In the genomic region with DNA sequence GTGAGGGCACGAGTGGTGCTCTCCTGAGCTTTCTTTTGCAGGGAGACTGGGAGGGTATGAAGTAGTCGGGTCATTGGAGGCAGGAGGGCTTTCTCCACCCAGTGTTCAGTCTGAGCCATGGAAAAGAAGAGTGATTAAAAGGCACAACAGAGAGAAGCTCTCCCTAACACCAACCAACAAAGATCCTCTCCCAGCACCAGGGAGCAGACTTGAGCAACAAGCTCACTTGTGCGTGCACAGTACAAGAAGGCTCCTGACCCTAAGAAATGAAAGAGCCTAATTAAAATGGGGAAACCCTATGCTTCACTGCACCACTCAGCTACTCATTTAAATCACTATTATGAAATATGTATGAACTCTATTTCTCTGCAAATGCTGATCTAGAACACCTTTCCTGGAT, we compare ENCODE assay signal across 14 cellular contexts.
DNase-seq lines count a peak whose midpoint lies in the region; ATAC-seq lines count a peak whose summit lies in the region.
"Had no signal": no experiment of that assay in that cellular context is flagged by ENCODE, and none has a peak within 500 bp of the region (broad histone marks: within the 10 kb centered on the region; RNA-seq: fewer than 3 reads in every experiment).

No MANE protein-coding gene starts in this region.

- H3K9me3 ChIP-seq in mesenchymal stem cell (ENCODE audit: control insufficient read depth, low read length) = no peaks in the 10 kb centered on the region
- H3K9me3 ChIP-seq: psoas muscle had no signal

- peak; percentile 28 for ATAC-seq in activated T-helper 17 cell treated with anti-CD3 and anti-CD28 coated beads, Interleukin-2, amount 50 U/mL, for 72 hours (replicated peaks)
- ATAC-seq in GM18520 (IDR thresholded peaks at IDR 0.05; ENCODE audit: unreplicated experiment) = no peak
- ATAC-seq: psoas muscle had no signal

- no peak overlapping the region for H2BK15ac ChIP-seq in mesenchymal stem cell (ENCODE audit: low read depth, poor library complexity, severe bottlenecking)

- no peak overlapping the region for H3K23ac ChIP-seq in mesenchymal stem cell (ENCODE audit: low read length in 2 of 2)

- H4K91ac ChIP-seq in mesenchymal stem cell (ENCODE audit: low read length) = no peak overlapping the region

- no peaks in the 10 kb centered on the region for H3K79me1 ChIP-seq in mesenchymal stem cell (replicated peaks; ENCODE audit: low read length, poor library complexity, severe bottlenecking)

- no peaks in the 10 kb centered on the region for H3K4me1 Mint-ChIP-seq in activated T-helper 17 cell treated with anti-CD3 and anti-CD28 coated beads, Interleukin-2, amount 50 U/mL, for 72 hours
- no peaks in the 10 kb centered on the region for H3K4me1 Mint-ChIP-seq in activated CD4-positive, alpha-beta T cell treated with anti-CD3 and anti-CD28 coated beads, Interleukin-2, amount 10 ng/mL, durations not matched to agents 24 days and 14 days

- no peak overlapping the region for H3K4me3 Mint-ChIP-seq in activated T-helper 17 cell treated with anti-CD3 and anti-CD28 coated beads, Interleukin-2, amount 50 U/mL, for 72 hours
- no peak overlapping the region for H3K4me3 Mint-ChIP-seq in activated CD4-positive, alpha-beta T cell treated with anti-CD3 and anti-CD28 coated beads, Interleukin-2, amount 10 ng/mL, durations not matched to agents 24 days and 14 days
- H3K4me3 Mint-ChIP-seq: activated CD4-positive, alpha-beta memory T cell treated with anti-CD3 and anti-CD28 coated beads for 36 hours; T-helper 1 cell treated with Interleukin-12 subunit alpha and Interleukin-12 subunit beta and Interleukin-4 antibody, amounts not matched to agents 30 μg/mL and 1 μg/mL, for 36 hours had no signal

- intact Hi-C loops in activated CD4-positive, alpha-beta T cell treated with anti-CD3 and anti-CD28 coated beads, Interleukin-2, amount 10 ng/mL, durations not matched to agents 24 days and 14 days (cut with micrococcal nuclease) = no loop called here

- no peak overlapping the region for H2AFZ ChIP-seq in mesenchymal stem cell (ENCODE audit: low read depth, low read length)

- no peaks in the 10 kb centered on the region for H3K36me3 ChIP-seq in mesenchymal stem cell (ENCODE audit: control insufficient read depth in 1 of 2, insufficient read depth in 2 of 2, low read depth in 1 of 2, low read length in 2 of 2)

- no peak overlapping the region for H3K27ac ChIP-seq in mesenchymal stem cell (ENCODE audit: low read length, poor library complexity, severe bottlenecking)
- H3K27ac ChIP-seq: psoas muscle had no signal

- no peak overlapping the region for H2BK120ac ChIP-seq in mesenchymal stem cell (ENCODE audit: low read depth, low read length)

- no peak overlapping the region for H3K27ac Mint-ChIP-seq in activated T-helper 17 cell treated with anti-CD3 and anti-CD28 coated beads, Interleukin-2, amount 50 U/mL, for 72 hours
- H3K27ac Mint-ChIP-seq in activated CD4-positive, alpha-beta T cell treated with anti-CD3 and anti-CD28 coated beads, Interleukin-2, amount 10 ng/mL, durations not matched to agents 24 days and 14 days = no peak overlapping the region
- H3K27ac Mint-ChIP-seq: activated CD4-positive, alpha-beta memory T cell treated with anti-CD3 and anti-CD28 coated beads for 36 hours; T-helper 1 cell treated with Interleukin-12 subunit alpha and Interleukin-12 subunit beta and Interleukin-4 antibody, amounts not matched to agents 30 μg/mL and 1 μg/mL, for 36 hours had no signal

- H3K14ac ChIP-seq in mesenchymal stem cell (ENCODE audit: low read length in 2 of 2) = no peak overlapping the region

- WGBS in mesenchymal stem cell = 64% methylated on average over 3 of the region's 3 CpGs

- H3K18ac ChIP-seq in mesenchymal stem cell (ENCODE audit: low read depth in 1 of 2, low read length in 2 of 2) = no peak overlapping the region

- no peak overlapping the region for H3K9ac ChIP-seq in mesenchymal stem cell (ENCODE audit: low read length)

- H3K4ac ChIP-seq in mesenchymal stem cell (ENCODE audit: low read depth in 1 of 2, low read length in 2 of 2) = no peak overlapping the region

- H3K9me3 Mint-ChIP-seq in activated T-helper 17 cell treated with anti-CD3 and anti-CD28 coated beads, Interleukin-2, amount 50 U/mL, for 72 hours = no peaks in the 10 kb centered on the region
- no peaks in the 10 kb centered on the region for H3K9me3 Mint-ChIP-seq in activated CD4-positive, alpha-beta T cell treated with anti-CD3 and anti-CD28 coated beads, Interleukin-2, amount 10 ng/mL, durations not matched to agents 24 days and 14 days
- H3K9me3 Mint-ChIP-seq: activated CD4-positive, alpha-beta memory T cell treated with anti-CD3 and anti-CD28 coated beads for 36 hours; T-helper 1 cell treated with Interleukin-12 subunit alpha and Interleukin-12 subunit beta and Interleukin-4 antibody, amounts not matched to agents 30 μg/mL and 1 μg/mL, for 36 hours had no signal

- H3K4me2 ChIP-seq in mesenchymal stem cell (ENCODE audit: low read length, poor library complexity, severe bottlenecking) = no peak overlapping the region

- peaks cover 13% of the 10 kb centered on the region for H3K27me3 Mint-ChIP-seq in activated T-helper 17 cell treated with anti-CD3 and anti-CD28 coated beads, Interleukin-2, amount 50 U/mL, for 72 hours
- H3K27me3 Mint-ChIP-seq in activated CD4-positive, alpha-beta T cell treated with anti-CD3 and anti-CD28 coated beads, Interleukin-2, amount 10 ng/mL, durations not matched to agents 24 days and 14 days = peaks cover 8% of the 10 kb centered on the region

- H3K36me3 Mint-ChIP-seq in activated T-helper 17 cell treated with anti-CD3 and anti-CD28 coated beads, Interleukin-2, amount 50 U/mL, for 72 hours (ENCODE audit: low read depth) = no peaks in the 10 kb centered on the region
- H3K36me3 Mint-ChIP-seq in activated CD4-positive, alpha-beta T cell treated with anti-CD3 and anti-CD28 coated beads, Interleukin-2, amount 10 ng/mL, durations not matched to agents 24 days and 14 days (ENCODE audit: low read depth) = no peaks in the 10 kb centered on the region
- H3K36me3 Mint-ChIP-seq: activated CD4-positive, alpha-beta memory T cell treated with anti-CD3 and anti-CD28 coated beads for 36 hours had no signal

- DNase-seq in NCI-H82 (lab: John Stamatoyannopoulos, UW) (peak; percentile 46), NCI-H82 treated with DMSO at 0.1 percent for 48 hours (lab: John Stamatoyannopoulos, UW; ENCODE audit: unreplicated experiment) (no peak), Kasumi-1 (lab: John Stamatoyannopoulos, UW) (peak; percentile 8 to 21), mesenchymal stem cell (peak; percentile 7)
- no peak for DNase-seq in stimulated activated CD4-positive, alpha-beta T cell treated with anti-CD3 and anti-CD28 coated beads, Interleukin-12 subunit alpha, Interleukin-12 subunit beta, amount 100 ng/mL, for 4 hours
- no peak for DNase-seq in activated CD4-positive, alpha-beta T cell treated with anti-CD3 and anti-CD28 coated beads, Interleukin-2, amount 10 ng/mL, durations not matched to agents 24 days and 14 days
- DNase-seq: activated CD4-positive, alpha-beta memory T cell treated with anti-CD3 and anti-CD28 coated beads for 36 hours; aorta; NCI-H2081; psoas muscle; trophoblast cell had no signal

- H2BK5ac ChIP-seq in mesenchymal stem cell (ENCODE audit: low read depth, low read length, poor library complexity, severe bottlenecking) = no peak overlapping the region

- no peaks in the 10 kb centered on the region for H3K4me1 ChIP-seq in mesenchymal stem cell (ENCODE audit: control insufficient read depth, insufficient read depth, low read depth, low read length)
- H3K4me1 ChIP-seq: psoas muscle had no signal

- H4K8ac ChIP-seq in mesenchymal stem cell (ENCODE audit: low read length) = no peak overlapping the region

- H3K27me3 ChIP-seq in mesenchymal stem cell (ENCODE audit: control insufficient read depth in 1 of 2, insufficient read depth in 1 of 2, low read length in 2 of 2) = peaks cover 4 to 22% of the 10 kb centered on the region in 2 experiments

- H2BK12ac ChIP-seq in mesenchymal stem cell (ENCODE audit: low read length in 2 of 2) = no peak overlapping the region

- no peak overlapping the region for H2AK5ac ChIP-seq in mesenchymal stem cell (ENCODE audit: low read length, severe bottlenecking)

- H3K4me3 ChIP-seq in mesenchymal stem cell (ENCODE audit: insufficient read depth in 1 of 2, low read depth in 1 of 2, low read length in 2 of 2) = no peak overlapping the region
- H3K4me3 ChIP-seq: psoas muscle had no signal

Comparison
In these comparisons a context has a peak if more than half of its experiments do, and no peak if none do; other contexts are left out.
1. DNase-seq: peak in NCI-H82 (single experiment), Kasumi-1 (2 of 2) and mesenchymal stem cell (single experiment); none in NCI-H82 treated with DMSO at 0.1 percent for 48 hours (single experiment), stimulated activated CD4-positive, alpha-beta T cell treated with anti-CD3 and anti-CD28 coated beads, Interleukin-12 subunit alpha, Interleukin-12 subunit beta, amount 100 ng/mL, for 4 hours (single experiment) and activated CD4-positive, alpha-beta T cell treated with anti-CD3 and anti-CD28 coated beads, Interleukin-2, amount 10 ng/mL, durations not matched to agents 24 days and 14 days (single experiment).